ENCODE assay signal across 10 cellular contexts in genomic region chr12:30440826-30441602, GRCh38.
DNase-seq lines count a peak whose midpoint lies in the region; ATAC-seq and TF ChIP-seq lines count a peak whose summit lies in the region.
"Had no signal": no experiment of that assay in that cellular context is flagged by ENCODE, and none has a peak within 500 bp of the region (broad histone marks: within the 10 kb centered on the region; RNA-seq: fewer than 3 reads in every experiment).

No MANE protein-coding gene starts in this region.

- H3K4me1 Mint-ChIP-seq in endodermal cell: peaks cover 5% of the 10 kb centered on the region
- H3K4me1 Mint-ChIP-seq: CD4-positive, CD25-positive, alpha-beta regulatory T cell had no signal

- H3K4me3 ChIP-seq in endodermal cell (ENCODE audit: low read length) (no peak overlapping the region), testis (no peak overlapping the region)

- H3K4me3 Mint-ChIP-seq in endodermal cell: no peak overlapping the region
- H3K4me3 Mint-ChIP-seq: CD4-positive, CD25-positive, alpha-beta regulatory T cell had no signal

- H3K36me3 Mint-ChIP-seq in endodermal cell (ENCODE audit: low read depth): no peaks in the 10 kb centered on the region
- H3K36me3 Mint-ChIP-seq: CD4-positive, CD25-positive, alpha-beta regulatory T cell had no signal

- TF ChIP-seq CTCF in endodermal cell (conservative IDR thresholded peaks at IDR 0.05) (peak; percentile 98), testis (IDR thresholded peaks at IDR 0.05) (peak in 1 of 3 experiments; percentile 22)

- H3K4me1 ChIP-seq in endodermal cell (ENCODE audit: control insufficient read depth, insufficient read depth, low read length): peaks cover 9% of the 10 kb centered on the region
- peaks cover 5% of the 10 kb centered on the region for H3K4me1 ChIP-seq in testis
- H3K4me1 ChIP-seq: parathyroid adenoma had no signal

- H3K27me3 ChIP-seq in endodermal cell (ENCODE audit: control insufficient read depth, insufficient read depth, low read length, poor library complexity, severe bottlenecking) (no peaks in the 10 kb centered on the region), testis (no peaks in the 10 kb centered on the region)

- H3K36me3 ChIP-seq in endodermal cell (ENCODE audit: control insufficient read depth, insufficient read depth, low read length): no peaks in the 10 kb centered on the region
- H3K36me3 ChIP-seq in testis (ENCODE audit: low read depth, missing control alignments): no peaks in the 10 kb centered on the region

- DNase-seq in SIG-M5 treated with dmso at 0.1 percent for 504 hours (lab: John Stamatoyannopoulos, UW; ENCODE audit: unreplicated experiment) (peak; percentile 63), SIG-M5 (lab: John Stamatoyannopoulos, UW) (no peak), NCI-H524 (lab: John Stamatoyannopoulos, UW) (peak; percentile 12 to 56), endodermal cell (peak; percentile 84), testis (peak; percentile 20), cerebellar nuclear complex (lab: John Stamatoyannopoulos, UW) (no peak)
- DNase-seq in stimulated activated naive CD8-positive, alpha-beta T cell treated with anti-CD3 and anti-CD28 coated beads, Interleukin-15, Interleukin-2, amounts not matched to agents 100 U/mL and 50 U/mL, for 24 hours: no peak
- DNase-seq: CD4-positive, CD25-positive, alpha-beta regulatory T cell had no signal

- no peak for ATAC-seq in stimulated activated naive CD8-positive, alpha-beta T cell treated with anti-CD3 and anti-CD28 coated beads, Interleukin-15, Interleukin-2, amounts not matched to agents 100 U/mL and 50 U/mL, for 24 hours
- ATAC-seq in GM21723 (IDR thresholded peaks at IDR 0.05; ENCODE audit: unreplicated experiment): no peak

- H3K9me3 ChIP-seq in endodermal cell (ENCODE audit: control insufficient read depth, low read length) (no peaks in the 10 kb centered on the region), testis (no peaks in the 10 kb centered on the region)

- H3K9ac ChIP-seq in endodermal cell (ENCODE audit: extremely low read depth, low read length, poor library complexity, severe bottlenecking): no peak overlapping the region
- H3K9ac ChIP-seq: parathyroid adenoma had no signal

- H3K27ac ChIP-seq in endodermal cell (ENCODE audit: low read depth, low read length) (no peak overlapping the region), testis (no peak overlapping the region)
- H3K27ac ChIP-seq: parathyroid adenoma had no signal

- 92 to 94% methylated on average over 5 to 7 of the region's 7 CpGs for WGBS in endodermal cell (ENCODE audit: insufficient coverage in 1 of 2, insufficient read length in 1 of 2), 2 experiments
- 86 to 88% methylated on average over 7 of the region's 7 CpGs for WGBS in testis, 2 donors

- intact Hi-C loops in testis (cut with DNase I; ENCODE audit: low total_unique reads): no loop called here

- no peak for TF ChIP-seq POLR2A in testis (IDR thresholded peaks at IDR 0.05)

- H3K27me3 Mint-ChIP-seq in endodermal cell (ENCODE audit: insufficient read depth): no peaks in the 10 kb centered on the region
- H3K27me3 Mint-ChIP-seq: CD4-positive, CD25-positive, alpha-beta regulatory T cell had no signal

- H3K27ac Mint-ChIP-seq in endodermal cell: no peak overlapping the region
- H3K27ac Mint-ChIP-seq: CD4-positive, CD25-positive, alpha-beta regulatory T cell had no signal

- no peaks in the 10 kb centered on the region for H3K9me3 Mint-ChIP-seq in endodermal cell

Comparison
In these comparisons a context has a peak if more than half of its experiments do, and no peak if none do; other contexts are left out.
1. DNase-seq: peak in SIG-M5 treated with dmso at 0.1 percent for 504 hours (single experiment), NCI-H524 (2 of 2), endodermal cell (single experiment) and testis (single experiment); none in SIG-M5 (single experiment), stimulated activated naive CD8-positive, alpha-beta T cell treated with anti-CD3 and anti-CD28 coated beads, Interleukin-15, Interleukin-2, amounts not matched to agents 100 U/mL and 50 U/mL, for 24 hours (single experiment) and cerebellar nuclear complex (0 of 2).